ENCODE assay signal across 15 cellular contexts in genomic region chr3:195549001-195549400, GRCh38. TPM values are rescaled to one million over a fixed set of nuclear protein-coding genes. Genes with fewer than 3 reads are reported as not detected.
DNase-seq lines count a peak whose midpoint lies in the region; TF ChIP-seq lines count a peak whose summit lies in the region.
"Had no signal": no experiment of that assay in that cellular context is flagged by ENCODE, and none has a peak within 500 bp of the region (broad histone marks: within the 10 kb centered on the region; RNA-seq: fewer than 3 reads in every experiment).

No MANE protein-coding gene starts in this region.

- no peak overlapping the region for H3K27ac Mint-ChIP-seq in activated CD4-positive, alpha-beta T cell treated with anti-CD3 and anti-CD28 coated beads, Interleukin-2, amount 10 ng/mL, durations not matched to agents 24 days and 14 days

- no peaks in the 10 kb centered on the region for H3K9me3 ChIP-seq in HUES64 (ENCODE audit: insufficient read depth, low read depth, low read length)
- no peaks in the 10 kb centered on the region for H3K9me3 ChIP-seq in duodenal mucosa (ENCODE audit: control insufficient read depth in 1 of 2, low read length in 2 of 2)
- H3K9me3 ChIP-seq in neutrophil, result no peaks in the 10 kb centered on the region
- H3K9me3 ChIP-seq: ovary, upper lobe of left lung had no signal

- H3K9ac ChIP-seq in HUES64 (ENCODE audit: low read depth, low read length) (no peak overlapping the region), duodenal mucosa (ENCODE audit: low read depth in 1 of 2, low read length in 2 of 2) (no peak overlapping the region)

- H3K4me3 ChIP-seq in HUES64 (ENCODE audit: low read length) (peak overlapping the region; percentile 18; the same call in 1 of the 2 replicates), duodenal mucosa (ENCODE audit: low read depth in 1 of 2, low read length in 2 of 2) (peak overlapping the region; percentile 11 to 20), neutrophil (ENCODE audit: low read depth in 1 of 2, low read length in 1 of 2) (peak overlapping the region in 1 of 2 experiments; percentile 25)
- H3K4me3 ChIP-seq: coronary artery, ovary, upper lobe of left lung had no signal

- H3K27me3 ChIP-seq in HUES64 (ENCODE audit: insufficient read depth, low read length) (peaks cover 13% of the 10 kb centered on the region), duodenal mucosa (ENCODE audit: control insufficient read depth in 1 of 2, insufficient read depth in 2 of 2, low read length in 2 of 2) (no peaks in the 10 kb centered on the region), neutrophil (peaks cover 30% of the 10 kb centered on the region)
- H3K27me3 ChIP-seq: ovary, upper lobe of left lung had no signal

- H3K36me3 ChIP-seq in HUES64 (ENCODE audit: insufficient read depth, low read length) (no peaks in the 10 kb centered on the region), duodenal mucosa (ENCODE audit: control insufficient read depth in 1 of 2, insufficient read depth in 2 of 2, low read length in 2 of 2) (no peaks in the 10 kb centered on the region), neutrophil (no peaks in the 10 kb centered on the region)
- H3K36me3 ChIP-seq: ovary, upper lobe of left lung had no signal

- intact Hi-C loops in activated CD4-positive, alpha-beta T cell treated with anti-CD3 and anti-CD28 coated beads, Interleukin-2, amount 10 ng/mL, durations not matched to agents 24 days and 14 days (cut with micrococcal nuclease), result loop anchor here (1.0 to 10.0 kb wide), 2 partner anchors 37 to 1064 kb away; partner anchors contain the start of gene ATP13A3

- peak overlapping the region; percentile 73; the same call in 1 of the 2 replicates for H3K27ac ChIP-seq in HUES64 (ENCODE audit: low read depth, low read length)
- no peak overlapping the region for H3K27ac ChIP-seq in duodenal mucosa (ENCODE audit: low read depth, low read length)
- peak overlapping the region; percentile 86 for H3K27ac ChIP-seq in neutrophil
- H3K27ac ChIP-seq: coronary artery, ovary had no signal

- no peaks in the 10 kb centered on the region for H3K27me3 Mint-ChIP-seq in activated CD4-positive, alpha-beta T cell treated with anti-CD3 and anti-CD28 coated beads, Interleukin-2, amount 10 ng/mL, durations not matched to agents 24 days and 14 days

- H3K4me3 Mint-ChIP-seq in activated CD4-positive, alpha-beta T cell treated with anti-CD3 and anti-CD28 coated beads, Interleukin-2, amount 10 ng/mL, durations not matched to agents 24 days and 14 days, result peak overlapping the region; percentile 52

- WGBS in HUES64, result 89% methylated on average over 2 of the region's 3 CpGs

- peaks cover 74% of the 10 kb centered on the region for H3K4me1 Mint-ChIP-seq in activated CD4-positive, alpha-beta T cell treated with anti-CD3 and anti-CD28 coated beads, Interleukin-2, amount 10 ng/mL, durations not matched to agents 24 days and 14 days

- DNase-seq in activated CD4-positive, alpha-beta T cell treated with anti-CD3 and anti-CD28 coated beads, Interleukin-2, amount 10 ng/mL, durations not matched to agents 24 days and 14 days, result no peak
- no peak for DNase-seq in activated CD4-positive, alpha-beta T cell treated with anti-CD3 and anti-CD28 coated beads for 4 hours
- DNase-seq in NCI-H1105 (lab: John Stamatoyannopoulos, UW) (no peak), NCI-H146 (lab: John Stamatoyannopoulos, UW) (no peak)
- DNase-seq in activated CD8-positive, alpha-beta memory T cell treated with anti-CD3 and anti-CD28 coated beads for 24 hours, result no peak
- DNase-seq: activated effector memory CD4-positive, alpha-beta T cell treated with Interleukin-2 at 50 U/mL for 16 hours; Calu3; IMR-90; NCI-H774; ovary; upper lobe of left lung had no signal

- H3K4me1 ChIP-seq in HUES64 (ENCODE audit: insufficient read depth, low read length) (peaks cover 32% of the 10 kb centered on the region), duodenal mucosa (ENCODE audit: control insufficient read depth in 1 of 2, insufficient read depth in 2 of 2, low read length in 2 of 2) (peaks cover 66 to 68% of the 10 kb centered on the region in 2 donors), neutrophil (ENCODE audit: control insufficient read depth in 1 of 2, insufficient read depth in 1 of 2, low read depth in 1 of 2, low read length in 1 of 2) (peaks cover 29 to 44% of the 10 kb centered on the region in 2 experiments)

- no peaks in the 10 kb centered on the region for H3K36me3 Mint-ChIP-seq in activated CD4-positive, alpha-beta T cell treated with anti-CD3 and anti-CD28 coated beads, Interleukin-2, amount 10 ng/mL, durations not matched to agents 24 days and 14 days (ENCODE audit: low read depth)

- TF ChIP-seq CTCF in neutrophil (IDR thresholded peaks at IDR 0.05), result no peak

- no peaks in the 10 kb centered on the region for H3K9me3 Mint-ChIP-seq in activated CD4-positive, alpha-beta T cell treated with anti-CD3 and anti-CD28 coated beads, Interleukin-2, amount 10 ng/mL, durations not matched to agents 24 days and 14 days

RNA-seq across cellular contexts. Expression of gene PPP1R2, which starts 5.9 kb away (rescaled TPM):
- 75.2 and 78.2 TPM in 2 replicates for total RNA-seq in activated CD4-positive, alpha-beta T cell treated with anti-CD3 and anti-CD28 coated beads, Interleukin-2, amount 10 ng/mL, durations not matched to agents 24 days and 14 days
- polyA plus RNA-seq in HUES64 (2013, experiment 1 of 2), result 23.3 TPM
- polyA plus RNA-seq in HUES64 (2013, experiment 2 of 2), result 26.4 TPM

RNA-seq across cellular contexts. Expression of gene APOD, which starts 34.7 kb away (rescaled TPM):
- 1.8 and 2.6 TPM in 2 replicates for total RNA-seq in activated CD4-positive, alpha-beta T cell treated with anti-CD3 and anti-CD28 coated beads, Interleukin-2, amount 10 ng/mL, durations not matched to agents 24 days and 14 days
- polyA plus RNA-seq in HUES64 (2013, experiment 1 of 2), result not detected
- polyA plus RNA-seq in HUES64 (2013, experiment 2 of 2), result not detected
- total RNA-seq: Calu3, IMR-90 had no signal
